In genomic region chr6:156775717-156776116, GRCh38 we compare ENCODE assay signal across 11 cellular contexts. TPM values are rescaled to one million over a fixed set of nuclear protein-coding genes. Genes with fewer than 3 reads are reported as not detected.
DNase-seq lines count a peak whose midpoint lies in the region; ATAC-seq and TF ChIP-seq lines count a peak whose summit lies in the region.
"Had no signal": no experiment of that assay in that cellular context is flagged by ENCODE, and none has a peak within 500 bp of the region (broad histone marks: within the 10 kb centered on the region; RNA-seq: fewer than 3 reads in every experiment).

No MANE protein-coding gene starts in this region.

- H3K4me3 Mint-ChIP-seq in CD8-positive, alpha-beta T cell = no peak overlapping the region
- no peak overlapping the region for H3K4me3 Mint-ChIP-seq in T-helper 2 cell treated with Interferon-gamma antibody and Interleukin-4, amounts not matched to agents 5 μg/mL and 100 μg/mL, for 36 hours

- peaks cover 12% of the 10 kb centered on the region for H3K36me3 Mint-ChIP-seq in CD8-positive, alpha-beta T cell
- H3K36me3 Mint-ChIP-seq in T-helper 2 cell treated with Interferon-gamma antibody and Interleukin-4, amounts not matched to agents 5 μg/mL and 100 μg/mL, for 36 hours (ENCODE audit: low read depth) = no peaks in the 10 kb centered on the region
- H3K36me3 Mint-ChIP-seq: immature natural killer cell had no signal

- POLR2A ChIA-PET in CD8-positive, alpha-beta T cell (lab: Charles Lee) = interaction anchor here (2.3 to 5.9 kb wide), 4 partner anchors 55 to 245 kb away, joined by 15 to 75 read pairs (median 20); no protein-coding TSS in a partner anchor

- H3K36me3 ChIP-seq in CD8-positive, alpha-beta T cell (ENCODE audit: insufficient read depth, low read length) = no peaks in the 10 kb centered on the region
- no peaks in the 10 kb centered on the region for H3K36me3 ChIP-seq in esophagus (ENCODE audit: control insufficient read depth in 2 of 2, insufficient read depth in 2 of 2, low read length in 1 of 2)
- no peaks in the 10 kb centered on the region for H3K36me3 ChIP-seq in psoas muscle (ENCODE audit: insufficient read depth in 1 of 2, low read depth in 1 of 2)

- H3K9me3 ChIP-seq in CD8-positive, alpha-beta T cell (ENCODE audit: low read length) = no peaks in the 10 kb centered on the region
- no peaks in the 10 kb centered on the region for H3K9me3 ChIP-seq in esophagus (ENCODE audit: control insufficient read depth in 2 of 2, insufficient read depth in 1 of 2, low read depth in 1 of 2, low read length in 1 of 2)
- H3K9me3 ChIP-seq in psoas muscle = no peaks in the 10 kb centered on the region

- H3K4me3 ChIP-seq in CD8-positive, alpha-beta T cell (ENCODE audit: low read depth, low read length) = no peak overlapping the region
- no peak overlapping the region for H3K4me3 ChIP-seq in esophagus (ENCODE audit: low read depth in 1 of 2, low read length in 2 of 2)
- peak overlapping the region; percentile 84 for H3K4me3 ChIP-seq in psoas muscle

- no peak for TF ChIP-seq CTCF in CD8-positive, alpha-beta T cell (IDR thresholded peaks at IDR 0.05)
- no peak for TF ChIP-seq CTCF in psoas muscle (IDR thresholded peaks at IDR 0.05)

- 36 to 45% methylated on average over 5 of the region's 5 CpGs for WGBS in esophagus, 2 donors
- 27 to 46% (median 35%) methylated on average over 5 of the region's 5 CpGs for WGBS in psoas muscle, 3 donors

- H3K4me1 ChIP-seq in CD8-positive, alpha-beta T cell (ENCODE audit: insufficient read depth, low read length) = peaks cover 5% of the 10 kb centered on the region
- no peaks in the 10 kb centered on the region for H3K4me1 ChIP-seq in esophagus (ENCODE audit: control insufficient read depth in 2 of 2, insufficient read depth in 2 of 2, low read length in 1 of 2)
- peaks cover 28% of the 10 kb centered on the region for H3K4me1 ChIP-seq in psoas muscle

- no peak for DNase-seq in CD8-positive, alpha-beta T cell
- DNase-seq in NCI-H1048 (lab: John Stamatoyannopoulos, UW) (peak; percentile 52), psoas muscle (no peak), RPMI8226 (no peak), SKM-1 treated with dmso at 0.1 percent for 144 hours (lab: John Stamatoyannopoulos, UW; ENCODE audit: unreplicated experiment) (no peak)
- DNase-seq in T-helper 2 cell treated with Interferon-gamma antibody and Interleukin-4, amounts not matched to agents 5 μg/mL and 100 μg/mL, for 36 hours (ENCODE audit: low spot score) = no peak

- H3K27ac ChIP-seq in CD8-positive, alpha-beta T cell (ENCODE audit: low read depth, low read length) = no peak overlapping the region
- H3K27ac ChIP-seq in esophagus (ENCODE audit: low read depth in 2 of 2, low read length in 1 of 2) (peak overlapping the region; percentile 30 to 38), psoas muscle (peak overlapping the region; percentile 99)

- CTCF ChIA-PET in CD8-positive, alpha-beta T cell (lab: Charles Lee) = interaction anchor here (0.7 to 2.3 kb wide), 2 partner anchors 14 to 89 kb away, joined by 3 to 8 read pairs; no protein-coding TSS in a partner anchor

- intact Hi-C loops in CD8-positive, alpha-beta T cell (cut with DNase I, micrococcal nuclease) = loop anchor here (1.0 to 10.0 kb wide), 12 partner anchors 55 to 1463 kb away; partner anchors contain the start of genes TFB1M (in 2 of the 2) and ZDHHC14 (in 1 of the 2)
- intact Hi-C loops in psoas muscle (cut with DNase I) = loop anchor here (1.0 to 5.0 kb wide), 4 partner anchors 55 to 213 kb away; no protein-coding TSS in a partner anchor

- H3K27me3 Mint-ChIP-seq in CD8-positive, alpha-beta T cell (ENCODE audit: low read depth) = no peaks in the 10 kb centered on the region
- H3K27me3 Mint-ChIP-seq in T-helper 2 cell treated with Interferon-gamma antibody and Interleukin-4, amounts not matched to agents 5 μg/mL and 100 μg/mL, for 36 hours (ENCODE audit: low read depth) = no peaks in the 10 kb centered on the region
- H3K27me3 Mint-ChIP-seq: activated CD8-positive, alpha-beta memory T cell treated with anti-CD3 and anti-CD28 coated beads, Interleukin-2, amount 10 ng/mL, durations not matched to agents 7 days and 5 days; stimulated activated naive CD8-positive, alpha-beta T cell treated with anti-CD3 and anti-CD28 coated beads, Interleukin-15, Interleukin-2, amounts not matched to agents 100 ng/mL and 50 ng/mL, for 24 hours had no signal

- no peaks in the 10 kb centered on the region for H3K27me3 ChIP-seq in CD8-positive, alpha-beta T cell (ENCODE audit: insufficient read depth, low read length)
- H3K27me3 ChIP-seq in esophagus (ENCODE audit: control insufficient read depth in 1 of 2, insufficient read depth in 2 of 2, low read length in 2 of 2) (no peaks in the 10 kb centered on the region), psoas muscle (ENCODE audit: insufficient read depth in 3 of 3, low read length in 2 of 3) (no peaks in the 10 kb centered on the region)

- H3K9me3 Mint-ChIP-seq in CD8-positive, alpha-beta T cell = no peaks in the 10 kb centered on the region
- no peaks in the 10 kb centered on the region for H3K9me3 Mint-ChIP-seq in T-helper 2 cell treated with Interferon-gamma antibody and Interleukin-4, amounts not matched to agents 5 μg/mL and 100 μg/mL, for 36 hours
- H3K9me3 Mint-ChIP-seq: immature natural killer cell; stimulated activated naive CD8-positive, alpha-beta T cell treated with anti-CD3 and anti-CD28 coated beads, Interleukin-15, Interleukin-2, amounts not matched to agents 100 ng/mL and 50 ng/mL, for 24 hours had no signal

- H3K4me1 Mint-ChIP-seq in CD8-positive, alpha-beta T cell (ENCODE audit: low read depth) = peaks cover 23% of the 10 kb centered on the region
- H3K4me1 Mint-ChIP-seq in T-helper 2 cell treated with Interferon-gamma antibody and Interleukin-4, amounts not matched to agents 5 μg/mL and 100 μg/mL, for 36 hours (ENCODE audit: low read depth) = peaks cover 19% of the 10 kb centered on the region

- H3K27ac Mint-ChIP-seq in CD8-positive, alpha-beta T cell = peak overlapping the region; percentile 41
- no peak overlapping the region for H3K27ac Mint-ChIP-seq in T-helper 2 cell treated with Interferon-gamma antibody and Interleukin-4, amounts not matched to agents 5 μg/mL and 100 μg/mL, for 36 hours

- ATAC-seq in CD8-positive, alpha-beta T cell = no peak
- no peak for ATAC-seq in psoas muscle
- no peak for ATAC-seq in HG02588 (IDR thresholded peaks at IDR 0.05; ENCODE audit: unreplicated experiment)
- ATAC-seq: activated CD8-positive, alpha-beta memory T cell treated with anti-CD3 and anti-CD28 coated beads, Interleukin-2, amount 10 ng/mL, durations not matched to agents 7 days and 5 days had no signal

RNA-seq across cellular contexts. Expression of gene ARID1B, which starts 1.5 kb away (rescaled TPM):
- 100 to 1,000 TPM in 1 of 2 experiments, 10 to 100 TPM in 1; 98.4 to 111 TPM for total RNA-seq in CD8-positive, alpha-beta T cell
- polyA plus RNA-seq in esophagus (10 to 100 TPM; 15.9 to 16.1 TPM), psoas muscle (10 to 100 TPM in 2 of 3 donors, 1 to 10 TPM in 1; 8.1 to 29.2 (median 12.4) TPM)
- 10 to 100 TPM; 53.1 to 61.1 (median 55.8) TPM for total RNA-seq in psoas muscle
